Comparison of ENCODE assay signal across 1 cellular context in genomic region chr1:211723273-211723672, GRCh38.
TF ChIP-seq lines count a peak whose summit lies in the region.

No MANE protein-coding gene starts in this region.

TF ChIP-seq in HepG2, 621 proteins besides CTCF, POLR2A, EP300 and RAD21 (continued from another document and continues in another):
- TF ChIP-seq BRF2 (CRISPR knock-in tag; IDR thresholded peaks at IDR 0.05) (no peak), GABPA (IDR thresholded peaks at IDR 0.05; ENCODE audit: low read depth, low read length) (no peak), GABPA (CRISPR knock-in tag; IDR thresholded peaks at IDR 0.05; ENCODE audit: low read depth) (no peak), JDP2 (CRISPR knock-in tag; IDR thresholded peaks at IDR 0.05; ENCODE audit: borderline replicate concordance) (no peak), ZNF687 (CRISPR knock-in tag; IDR thresholded peaks at IDR 0.05) (no peak), ZNF781 (CRISPR knock-in tag; IDR thresholded peaks at IDR 0.05; ENCODE audit: borderline replicate concordance, not compliant biosample characterization) (no peak), KMT2A (CRISPR knock-in tag; IDR thresholded peaks at IDR 0.05) (no peak), ARID5B (CRISPR knock-in tag; IDR thresholded peaks at IDR 0.05) (peak; percentile 29; the same call in 1 of the 2 replicates), STAT5B (CRISPR knock-in tag; IDR thresholded peaks at IDR 0.05) (no peak), SAFB2 (CRISPR knock-in tag; IDR thresholded peaks at IDR 0.05; ENCODE audit: borderline replicate concordance, low read depth) (no peak), ZNF83 (CRISPR knock-in tag; IDR thresholded peaks at IDR 0.05; ENCODE audit: borderline replicate concordance) (no peak), ZC3H13 (CRISPR knock-in tag; IDR thresholded peaks at IDR 0.05) (no peak), EEA1 (CRISPR knock-in tag; IDR thresholded peaks at IDR 0.05; ENCODE audit: borderline replicate concordance) (no peak), ZBTB33 (CRISPR knock-in tag; IDR thresholded peaks at IDR 0.05) (no peak), NFE2 (CRISPR knock-in tag; IDR thresholded peaks at IDR 0.05) (no peak), GATAD2A (CRISPR knock-in tag; IDR thresholded peaks at IDR 0.05) (0 out of 2 replicates have a peak, but pooled peaks have one; percentile 34), CENPT (CRISPR knock-in tag; IDR thresholded peaks at IDR 0.05; ENCODE audit: low read depth) (no peak), PCBP1 (IDR thresholded peaks at IDR 0.05; ENCODE audit: borderline replicate concordance, low read depth, low read length) (no peak), KLF9 (CRISPR knock-in tag; IDR thresholded peaks at IDR 0.05; ENCODE audit: low read depth) (no peak), KMT2B (CRISPR knock-in tag; IDR thresholded peaks at IDR 0.05) (no peak), ZNF343 (CRISPR knock-in tag; IDR thresholded peaks at IDR 0.05) (no peak), ATF2 (CRISPR knock-in tag; IDR thresholded peaks at IDR 0.05) (peak; percentile 68), KIAA2018 (CRISPR knock-in tag; IDR thresholded peaks at IDR 0.05; ENCODE audit: borderline replicate concordance) (no peak), TSC22D2 (CRISPR knock-in tag; IDR thresholded peaks at IDR 0.05; ENCODE audit: borderline replicate concordance) (no peak), TERF1 (CRISPR knock-in tag; IDR thresholded peaks at IDR 0.05) (no peak), ZNF512 (CRISPR knock-in tag; IDR thresholded peaks at IDR 0.05) (no peak)
